Comparison of ENCODE assay signal across 25 cellular contexts in the genomic region with DNA sequence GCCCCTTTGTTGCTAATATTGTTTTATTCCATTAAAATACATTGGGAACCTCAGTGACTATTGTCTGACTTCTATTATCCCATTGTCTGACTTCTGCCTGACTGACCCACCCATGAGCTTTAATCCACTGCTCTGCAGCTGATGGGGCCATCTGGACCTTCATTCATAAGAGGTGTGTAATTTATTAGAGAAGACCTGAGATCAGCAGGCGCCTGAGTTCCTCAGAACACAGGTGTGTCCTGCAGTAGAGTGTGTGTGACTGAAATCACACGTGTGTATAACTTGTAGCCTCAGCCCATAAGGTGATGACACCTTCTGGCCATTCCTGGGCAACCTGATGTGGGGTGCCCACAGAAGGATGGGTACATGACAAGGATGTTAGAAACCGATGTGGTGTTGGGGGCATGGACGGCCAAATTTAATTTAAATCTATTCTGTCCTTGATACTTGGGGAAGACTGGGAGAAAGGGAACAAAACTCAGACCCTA.
"Had no signal": no experiment of that assay in that cellular context is flagged by ENCODE, and none has a peak within 500 bp of the region (broad histone marks: within the 10 kb centered on the region; RNA-seq: fewer than 3 reads in every experiment).

No MANE protein-coding gene starts in this region.

- ATAC-seq: activated CD8-positive, alpha-beta memory T cell treated with anti-CD3 and anti-CD28 coated beads, Interleukin-2, amount 10 ng/mL, durations not matched to agents 7 days and 5 days; activated CD8-positive, alpha-beta T cell treated with anti-CD3 and anti-CD28 coated beads, Interleukin-2, amount 10 ng/mL, durations not matched to agents 7 days and 5 days; activated naive CD4-positive, alpha-beta T cell treated with anti-CD3 and anti-CD28 coated beads, Interleukin-2, amount 50 U/mL, for 72 hours; activated T-cell treated with anti-CD3 and anti-CD28 coated beads, Interleukin-2, amount 50 U/mL, for 72 hours; left lung; lower lobe of right lung; mucosa of descending colon; natural killer cell treated with Interleukin-12 subunit alpha and Interleukin-12 subunit beta and Interleukin-15 and Interleukin-18, amount 100 ng/mL, for 72 hours; right lobe of liver had no signal

- H3K4me3 Mint-ChIP-seq: activated CD8-positive, alpha-beta memory T cell treated with anti-CD3 and anti-CD28 coated beads, Interleukin-2, amount 10 ng/mL, durations not matched to agents 7 days and 5 days; activated CD8-positive, alpha-beta T cell treated with anti-CD3 and anti-CD28 coated beads, Interleukin-2, amount 10 ng/mL, durations not matched to agents 7 days and 5 days; activated T-cell treated with anti-CD3 and anti-CD28 coated beads, Interleukin-2, amount 50 U/mL, for 72 hours; central memory CD8-positive, alpha-beta T cell; natural killer cell treated with Interleukin-12 subunit alpha and Interleukin-12 subunit beta and Interleukin-15 and Interleukin-18, amount 100 ng/mL, for 72 hours; stimulated activated naive CD8-positive, alpha-beta T cell treated with anti-CD3 and anti-CD28 coated beads, Interleukin-15, Interleukin-2, amounts not matched to agents 100 ng/mL and 50 ng/mL, for 24 hours; type B pancreatic cell had no signal

- H3K4me3 ChIP-seq: breast epithelium, esophagus squamous epithelium, heart right ventricle, left lung, lower lobe of right lung, mucosa of descending colon, right lobe of liver, thoracic aorta, uterus had no signal

- H3K27me3 Mint-ChIP-seq: type B pancreatic cell had no signal

- H3K4me1 ChIP-seq: breast epithelium, esophagus squamous epithelium, heart right ventricle, left lung, lower lobe of right lung, right lobe of liver, uterus had no signal

- H3K36me3 Mint-ChIP-seq: activated CD8-positive, alpha-beta memory T cell treated with anti-CD3 and anti-CD28 coated beads, Interleukin-2, amount 10 ng/mL, durations not matched to agents 7 days and 5 days; activated naive CD4-positive, alpha-beta T cell treated with anti-CD3 and anti-CD28 coated beads, Interleukin-2, amount 50 U/mL, for 72 hours; natural killer cell treated with Interleukin-12 subunit alpha and Interleukin-12 subunit beta and Interleukin-15 and Interleukin-18, amount 100 ng/mL, for 72 hours; type B pancreatic cell had no signal

- DNase-seq: activated CD4-positive, alpha-beta T cell treated with anti-CD3 and anti-CD28 coated beads, Interleukin-2, amount 50 U/mL, for 1 hour; activated CD4-positive, CD25-positive, alpha-beta regulatory T cell treated with anti-CD3 and anti-CD28 coated beads, Interleukin-2, amount 50 U/mL, for 72 hours; activated CD8-positive, alpha-beta memory T cell treated with anti-CD3 and anti-CD28 coated beads, Interleukin-2, amount 10 ng/mL, durations not matched to agents 7 days and 5 days; activated CD8-positive, alpha-beta T cell treated with anti-CD3 and anti-CD28 coated beads, Interleukin-2, amount 10 ng/mL, durations not matched to agents 7 days and 5 days; activated naive CD4-positive, alpha-beta T cell; activated T-cell treated with anti-CD3 and anti-CD28 coated beads, Interleukin-2, amount 50 U/mL, for 72 hours; effector CD8-positive, alpha-beta T cell; esophagus squamous epithelium; foreskin melanocyte; heart right ventricle; left lung; lower lobe of right lung; mesendoderm; mucosa of descending colon; right lobe of liver; stimulated activated CD4-positive, alpha-beta T cell treated with anti-CD3 and anti-CD28 coated beads, Interleukin-2, amount 100 ng/mL, for 48 hours; uterus had no signal

- H3K9me3 Mint-ChIP-seq: activated naive CD4-positive, alpha-beta T cell treated with anti-CD3 and anti-CD28 coated beads, Interleukin-2, amount 50 U/mL, for 72 hours; activated T-cell treated with anti-CD3 and anti-CD28 coated beads, Interleukin-2, amount 50 U/mL, for 72 hours; central memory CD8-positive, alpha-beta T cell; natural killer cell treated with Interleukin-12 subunit alpha and Interleukin-12 subunit beta and Interleukin-15 and Interleukin-18, amount 100 ng/mL, for 72 hours; stimulated activated naive CD8-positive, alpha-beta T cell treated with anti-CD3 and anti-CD28 coated beads, Interleukin-15, Interleukin-2, amounts not matched to agents 100 ng/mL and 50 ng/mL, for 24 hours had no signal

- H3K27ac Mint-ChIP-seq: activated CD8-positive, alpha-beta memory T cell treated with anti-CD3 and anti-CD28 coated beads, Interleukin-2, amount 10 ng/mL, durations not matched to agents 7 days and 5 days; activated CD8-positive, alpha-beta T cell treated with anti-CD3 and anti-CD28 coated beads, Interleukin-2, amount 10 ng/mL, durations not matched to agents 7 days and 5 days; activated naive CD4-positive, alpha-beta T cell treated with anti-CD3 and anti-CD28 coated beads, Interleukin-2, amount 50 U/mL, for 72 hours; activated T-cell treated with anti-CD3 and anti-CD28 coated beads, Interleukin-2, amount 50 U/mL, for 72 hours; natural killer cell treated with Interleukin-12 subunit alpha and Interleukin-12 subunit beta and Interleukin-15 and Interleukin-18, amount 100 ng/mL, for 72 hours; stimulated activated naive CD8-positive, alpha-beta T cell treated with anti-CD3 and anti-CD28 coated beads, Interleukin-15, Interleukin-2, amounts not matched to agents 100 ng/mL and 50 ng/mL, for 24 hours; type B pancreatic cell had no signal

- H3K9me3 ChIP-seq: breast epithelium, esophagus squamous epithelium, heart right ventricle, left lung, lower lobe of right lung, mucosa of descending colon, right lobe of liver, thoracic aorta, uterus had no signal

- H3K36me3 ChIP-seq: breast epithelium, esophagus squamous epithelium, heart right ventricle, left lung, lower lobe of right lung, right lobe of liver, thoracic aorta, uterus had no signal

- H3K27ac ChIP-seq: breast epithelium, epithelial cell of prostate, esophagus squamous epithelium, heart right ventricle, left lung, lower lobe of right lung, right lobe of liver, thoracic aorta, uterus had no signal

- H3K4me1 Mint-ChIP-seq: central memory CD8-positive, alpha-beta T cell had no signal

- H3K27me3 ChIP-seq: esophagus squamous epithelium, uterus had no signal
